8 cellular contexts compared by ENCODE assay signal in genomic region chrX:130111220-130111934, GRCh38. TPM values are rescaled to one million over a fixed set of nuclear protein-coding genes. Genes with fewer than 3 reads are reported as not detected.
A peak's percentile ranks its signal among the peaks of the same experiment; 100 is the strongest.
DNase-seq lines count a peak whose midpoint lies in the region; ATAC-seq and TF ChIP-seq lines count a peak whose summit lies in the region.

No MANE protein-coding gene starts in this region.

- no peak for ATAC-seq in natural killer cell
- ATAC-seq in GM21786 (IDR thresholded peaks at IDR 0.05; ENCODE audit: unreplicated experiment) = no peak

- H3K4me1 Mint-ChIP-seq in CD14-positive monocyte = peaks cover 41% of the 10 kb centered on the region
- H3K4me1 Mint-ChIP-seq in natural killer cell = peaks cover 24 to 33% of the 10 kb centered on the region in 2 donors

- H3K36me3 Mint-ChIP-seq in CD14-positive monocyte (peaks cover 10 to 11% of the 10 kb centered on the region in 2 donors), natural killer cell (no peaks in the 10 kb centered on the region)

- DNase-seq in CD14-positive monocyte (ENCODE audit: low spot score) = no peak
- DNase-seq in HFF-Myc (ENCODE audit: extremely low read depth, low read depth) = no peak
- DNase-seq in cardiac fibroblast (ENCODE audit: low read depth in 2 of 2) = peak in 1 of 2 donors; percentile 27
- no peak for DNase-seq in natural killer cell
- no peak for DNase-seq in HuH-7.5 (ENCODE audit: low spot score)
- DNase-seq in activated CD4-positive, CD25-positive, alpha-beta regulatory T cell treated with anti-CD3 and anti-CD28 coated beads, Interleukin-2, amount 50 U/mL, for 72 hours = no peak
- no peak for DNase-seq in NCI-H2171 treated with DMSO at 0.1 percent for 48 hours (lab: John Stamatoyannopoulos, UW)

- peaks cover 0 to 8% (median 4%) of the 10 kb centered on the region in 7 donors for H3K9me3 Mint-ChIP-seq in CD14-positive monocyte
- H3K9me3 Mint-ChIP-seq in natural killer cell = no peaks in the 10 kb centered on the region

- intact Hi-C loops in CD14-positive monocyte (cut with micrococcal nuclease) = no loop called here
- intact Hi-C loops in natural killer cell (cut with micrococcal nuclease) = no loop called here

- H3K4me3 Mint-ChIP-seq in CD14-positive monocyte = peak overlapping the region; percentile 70 to 77
- H3K4me3 Mint-ChIP-seq in natural killer cell = peak overlapping the region; percentile 77

- peak overlapping the region; percentile 30 for H3K4me3 ChIP-seq in HFF-Myc (replicated peaks; ENCODE audit: low read depth, low read length)
- peak overlapping the region; percentile 11 to 39 for H3K4me3 ChIP-seq in cardiac fibroblast (replicated peaks in 1 of 2; ENCODE audit: low read depth in 2 of 2, low read length in 2 of 2)

- no peak for TF ChIP-seq CTCF in CD14-positive monocyte (IDR thresholded peaks at IDR 0.05)
- no peak for TF ChIP-seq CTCF in HFF-Myc (IDR thresholded peaks at IDR 0.05; ENCODE audit: low read depth, low read length, missing control alignments)
- no peak for TF ChIP-seq CTCF in cardiac fibroblast (IDR thresholded peaks at IDR 0.05; ENCODE audit: low read depth, low read length)
- no peak for TF ChIP-seq CTCF in natural killer cell (IDR thresholded peaks at IDR 0.05)

- H3K27ac Mint-ChIP-seq in CD14-positive monocyte (peak overlapping the region; percentile 10 to 81 (median 75)), natural killer cell (peak overlapping the region; percentile 25 to 91)

- H3K27me3 Mint-ChIP-seq in CD14-positive monocyte (ENCODE audit: low read depth in 3 of 3) (peaks cover 0 to 8% (median 6%) of the 10 kb centered on the region in 3 donors), natural killer cell (ENCODE audit: low read depth in 2 of 2) (no peaks in the 10 kb centered on the region)

RNA-seq across cellular contexts. Expression of gene ELF4, which starts 1.1 kb away (rescaled TPM):
- polyA plus RNA-seq in CD14-positive monocyte = 10 to 100 TPM; 10.4 to 20.5 TPM
- 100 to 1,000 TPM in 1 of 3 donors, 10 to 100 TPM in 2; 83.3 to 105 (median 98.7) TPM for total RNA-seq in natural killer cell

RNA-seq across cellular contexts. Expression of gene AIFM1, which starts 54.3 kb away (rescaled TPM):
- 10 to 100 TPM; 18.6 to 19.1 TPM for polyA plus RNA-seq in CD14-positive monocyte
- total RNA-seq in natural killer cell = 10 to 100 TPM; 16.2 to 21.1 (median 17.0) TPM
